Comparison of ENCODE assay signal across 8 cellular contexts in genomic region chr11:81026008-81026407, GRCh38.
"Had no signal": no experiment of that assay in that cellular context is flagged by ENCODE, and none has a peak within 500 bp of the region (broad histone marks: within the 10 kb centered on the region; RNA-seq: fewer than 3 reads in every experiment).

No MANE protein-coding gene starts in this region.

- H3K9ac ChIP-seq: GM23248 had no signal

- ATAC-seq: HepG2 had no signal

- DNase-seq: GM23248, GOT3, H9, HCEC 1CT, KBM-7 had no signal

- H3K9me3 Mint-ChIP-seq: H9 had no signal

- H3K27ac ChIP-seq: GM23248, HL-60 had no signal

- H3K4me1 Mint-ChIP-seq: H9, IgD-negative memory B cell had no signal

- H3K27me3 Mint-ChIP-seq: IgD-negative memory B cell had no signal

- H3K36me3 Mint-ChIP-seq: IgD-negative memory B cell had no signal

- H3K27ac Mint-ChIP-seq: H9, IgD-negative memory B cell had no signal

- H2AFZ ChIP-seq: GM23248 had no signal

- H3K4me3 Mint-ChIP-seq: H9, IgD-negative memory B cell had no signal

- H3K4me3 ChIP-seq: GM23248 had no signal

- FAIRE-seq: HepG2 had no signal
